1 cellular context compared by ENCODE assay signal in the genomic region with DNA sequence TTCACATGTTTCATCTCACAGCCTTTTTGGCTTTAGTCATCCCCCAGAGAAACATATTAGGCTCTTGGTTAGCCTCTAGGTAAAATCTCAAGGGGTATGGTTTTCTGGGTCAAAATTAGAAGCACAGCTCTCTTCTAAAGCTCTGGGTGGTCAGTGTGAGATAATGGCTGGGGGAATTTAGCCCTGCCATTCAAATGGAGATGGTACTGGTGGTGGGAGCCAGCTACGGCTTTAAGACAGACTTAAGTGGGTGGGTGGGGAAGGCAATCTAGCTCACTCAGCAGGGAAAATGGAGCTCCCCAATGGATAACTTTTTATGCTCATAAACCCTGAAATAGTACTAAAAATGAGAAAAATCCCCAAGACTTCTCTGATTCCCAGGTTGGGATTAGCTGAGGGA.
TF ChIP-seq lines count a peak whose summit lies in the region.

No MANE protein-coding gene starts in this region.

TF ChIP-seq in IMR-90, 13 proteins besides CTCF, POLR2A, EP300 and RAD21:
- TF ChIP-seq SMC3 (IDR thresholded peaks at IDR 0.05; ENCODE audit: low read depth, low read length) = no peak
- no peak for TF ChIP-seq CHD1 (IDR thresholded peaks at IDR 0.05; ENCODE audit: low read depth, low read length)
- TF ChIP-seq, protein P1, sequence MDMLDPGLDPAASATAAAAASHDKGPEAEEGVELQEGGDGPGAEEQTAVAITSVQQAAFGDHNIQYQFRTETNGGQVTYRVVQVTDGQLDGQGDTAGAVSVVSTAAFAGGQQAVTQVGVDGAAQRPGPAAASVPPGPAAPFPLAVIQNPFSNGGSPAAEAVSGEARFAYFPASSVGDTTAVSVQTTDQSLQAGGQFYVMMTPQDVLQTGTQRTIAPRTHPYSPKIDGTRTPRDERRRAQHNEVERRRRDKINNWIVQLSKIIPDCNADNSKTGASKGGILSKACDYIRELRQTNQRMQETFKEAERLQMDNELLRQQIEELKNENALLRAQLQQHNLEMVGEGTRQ (IDR thresholded peaks at IDR 0.05; ENCODE audit: low read depth, low read length) = no peak
- no peak for TF ChIP-seq MAZ (IDR thresholded peaks at IDR 0.05; ENCODE audit: borderline replicate concordance, low read depth, low read length)
- TF ChIP-seq BHLHE40 (IDR thresholded peaks at IDR 0.05; ENCODE audit: low read depth, low read length) = no peak
- no peak for TF ChIP-seq NFE2L2 (IDR thresholded peaks at IDR 0.05; ENCODE audit: low read depth, low read length)
- no peak for TF ChIP-seq RFX5 (IDR thresholded peaks at IDR 0.05; ENCODE audit: low read depth, low read length)
- no peak for TF ChIP-seq MAFK (IDR thresholded peaks at IDR 0.05; ENCODE audit: low read depth, low read length)
- TF ChIP-seq RCOR1 (IDR thresholded peaks at IDR 0.05; ENCODE audit: insufficient replicate concordance, low read length) = no peak
- no peak for TF ChIP-seq MXI1 (IDR thresholded peaks at IDR 0.05; ENCODE audit: borderline replicate concordance, low read depth, low read length)
- TF ChIP-seq, protein P2, sequence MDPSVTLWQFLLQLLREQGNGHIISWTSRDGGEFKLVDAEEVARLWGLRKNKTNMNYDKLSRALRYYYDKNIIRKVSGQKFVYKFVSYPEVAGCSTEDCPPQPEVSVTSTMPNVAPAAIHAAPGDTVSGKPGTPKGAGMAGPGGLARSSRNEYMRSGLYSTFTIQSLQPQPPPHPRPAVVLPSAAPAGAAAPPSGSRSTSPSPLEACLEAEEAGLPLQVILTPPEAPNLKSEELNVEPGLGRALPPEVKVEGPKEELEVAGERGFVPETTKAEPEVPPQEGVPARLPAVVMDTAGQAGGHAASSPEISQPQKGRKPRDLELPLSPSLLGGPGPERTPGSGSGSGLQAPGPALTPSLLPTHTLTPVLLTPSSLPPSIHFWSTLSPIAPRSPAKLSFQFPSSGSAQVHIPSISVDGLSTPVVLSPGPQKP (IDR thresholded peaks at IDR 0.05; ENCODE audit: borderline replicate concordance, low read depth, low read length) = no peak
- no peak for TF ChIP-seq CEBPB (IDR thresholded peaks at IDR 0.05; ENCODE audit: low read depth, low read length)
- no peak for TF ChIP-seq FOS (IDR thresholded peaks at IDR 0.05; ENCODE audit: low read depth, low read length)
